In genomic region chr20:8724884-8725283, GRCh38 we compare ENCODE assay signal across 8 cellular contexts.
"Had no signal": no experiment of that assay in that cellular context is flagged by ENCODE, and none has a peak within 500 bp of the region (broad histone marks: within the 10 kb centered on the region; RNA-seq: fewer than 3 reads in every experiment).

No MANE protein-coding gene starts in this region.

- H3K4me3 ChIP-seq: GM12878 had no signal

- ATAC-seq: GM12878 had no signal

- FAIRE-seq: G401.6, GM12878, GM12891, GM12892, GM18507, GM19239 had no signal

- DNase-seq: GDM1, GF-D8 had no signal
